ENCODE assay signal across 1 cellular context in genomic region chr19:42288881-42289555, GRCh38.
TF ChIP-seq lines count a peak whose summit lies in the region.

No MANE protein-coding gene starts in this region.

TF ChIP-seq in HEK293, 187 proteins besides CTCF, POLR2A, EP300 and RAD21 (continued from another document):
- TF ChIP-seq ZIC2 (tag by site-specific recombination; IDR thresholded peaks at IDR 0.05) (peak; percentile 64), ZBTB44 (tag by site-specific recombination; IDR thresholded peaks at IDR 0.05) (no peak), GLIS2 (tag by site-specific recombination; IDR thresholded peaks at IDR 0.05) (0 out of 2 replicates have a peak, but pooled peaks have one; percentile 36), PRDM4 (tag by site-specific recombination; IDR thresholded peaks at IDR 0.05) (no peak), ZNF146 (tag by site-specific recombination; IDR thresholded peaks at IDR 0.05) (no peak), ZNF48 (tag by site-specific recombination; IDR thresholded peaks at IDR 0.05) (no peak), ATF2 (tag by site-specific recombination; IDR thresholded peaks at IDR 0.05; ENCODE audit: low read depth) (peak; percentile 68), ZNF639 (tag by site-specific recombination; IDR thresholded peaks at IDR 0.05) (no peak), ZNF660 (tag by site-specific recombination; IDR thresholded peaks at IDR 0.05) (no peak), ZNF391 (tag by site-specific recombination; IDR thresholded peaks at IDR 0.05; ENCODE audit: borderline replicate concordance, low read depth) (no peak)
